In genomic region chr12:80272516-80272915, GRCh38 we compare ENCODE assay signal across 13 cellular contexts.
DNase-seq lines count a peak whose midpoint lies in the region; ATAC-seq lines count a peak whose summit lies in the region.
"Had no signal": no experiment of that assay in that cellular context is flagged by ENCODE, and none has a peak within 500 bp of the region (broad histone marks: within the 10 kb centered on the region; RNA-seq: fewer than 3 reads in every experiment).

No MANE protein-coding gene starts in this region.

- no peak for ATAC-seq in GM19455 (IDR thresholded peaks at IDR 0.05; ENCODE audit: unreplicated experiment)
- ATAC-seq in GM21529 (IDR thresholded peaks at IDR 0.05; ENCODE audit: unreplicated experiment): no peak

- peak; percentile 1 for DNase-seq in NCI-H345 (lab: John Stamatoyannopoulos, UW)
- DNase-seq in NCI-H345 treated with DMSO at 0.1 percent for 48 hours (lab: John Stamatoyannopoulos, UW; ENCODE audit: unreplicated experiment): no peak
- DNase-seq in NCI-H748 treated with DMSO at 0.1 percent for 48 hours (lab: John Stamatoyannopoulos, UW): peak; percentile 48
- peak; percentile 7 for DNase-seq in fibroblast of gingiva (ENCODE audit: low read depth)
- no peak for DNase-seq in putamen (ENCODE audit: low spot score)
- DNase-seq in ecto neural progenitor cell (ENCODE audit: low spot score): no peak
- DNase-seq: C1 segment of cervical spinal cord, HFFc6, Kasumi-1, NCI-H1105, NCI-H526 had no signal

Comparison
In these comparisons a context has a peak if more than half of its experiments do, and no peak if none do; other contexts are left out.
1. DNase-seq: peak in NCI-H345 (single experiment), NCI-H748 treated with DMSO at 0.1 percent for 48 hours (single experiment) and fibroblast of gingiva (single experiment); none in NCI-H345 treated with DMSO at 0.1 percent for 48 hours (single experiment), putamen (single experiment) and ecto neural progenitor cell (single experiment).